Comparison of ENCODE assay signal across 10 cellular contexts in the genomic region with DNA sequence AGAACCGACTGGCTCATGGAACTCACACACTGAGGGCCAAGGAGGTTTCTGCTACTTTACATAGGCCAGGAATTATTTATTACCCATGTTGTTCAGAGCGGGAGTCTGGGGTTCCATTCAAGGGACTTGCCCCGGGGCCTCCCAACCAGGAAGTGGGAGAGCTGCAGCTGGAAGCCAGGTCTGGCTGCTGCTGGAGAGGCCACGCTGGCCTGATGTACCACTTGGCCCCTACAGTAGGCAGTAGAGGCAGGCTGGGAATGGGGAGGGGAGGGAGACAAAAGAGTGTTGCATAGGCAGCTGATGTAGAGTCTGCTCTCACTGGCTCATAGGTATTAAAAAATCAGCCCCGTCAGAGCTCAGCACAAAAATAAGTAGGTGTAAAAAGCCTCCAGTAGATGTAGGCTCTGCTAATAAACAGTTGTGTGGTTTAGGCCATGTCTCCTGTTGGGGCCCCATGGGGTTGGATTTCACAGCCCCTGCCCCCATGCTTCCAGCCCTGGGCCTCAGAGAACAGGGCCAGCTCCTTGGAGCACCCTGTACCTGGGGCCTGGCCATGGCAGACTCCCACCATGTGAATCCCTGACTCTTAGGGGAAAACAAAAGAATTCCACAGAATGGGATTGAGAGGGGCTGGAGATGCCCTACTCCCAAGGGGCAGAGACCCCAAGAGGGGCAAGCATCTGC. TPM values are rescaled to one million over a fixed set of nuclear protein-coding genes. Genes with fewer than 3 reads are reported as not detected.
DNase-seq lines count a peak whose midpoint lies in the region; ATAC-seq and TF ChIP-seq lines count a peak whose summit lies in the region.
"Had no signal": no experiment of that assay in that cellular context is flagged by ENCODE, and none has a peak within 500 bp of the region (broad histone marks: within the 10 kb centered on the region; RNA-seq: fewer than 3 reads in every experiment).

No MANE protein-coding gene starts in this region.

- no peaks in the 10 kb centered on the region for H3K36me3 ChIP-seq in osteoblast (ENCODE audit: insufficient read depth, low read length)
- H3K36me3 ChIP-seq: stomach had no signal

- no peaks in the 10 kb centered on the region for H3K9me3 ChIP-seq in osteoblast (ENCODE audit: low read depth, low read length)
- H3K9me3 ChIP-seq: stomach had no signal

- POLR2A ChIA-PET in T-cell (lab: Charles Lee), result interaction anchor here in 1 of 2 donors (0.5 kb wide), 1 partner anchor 20 kb away, joined by 3 read pairs; no protein-coding TSS in a partner anchor

- no peak overlapping the region for H3K4me2 ChIP-seq in osteoblast (ENCODE audit: insufficient read depth, low read length)

- CTCF ChIA-PET in T-cell (lab: Charles Lee), result no interaction called here

- H4K20me1 ChIP-seq in osteoblast (ENCODE audit: insufficient read depth, low read length), result no peaks in the 10 kb centered on the region

- H3K4me3 Mint-ChIP-seq in T-helper 1 cell treated with Interleukin-12 subunit alpha and Interleukin-12 subunit beta and Interleukin-4 antibody, amounts not matched to agents 30 μg/mL and 1 μg/mL, for 36 hours, result no peak overlapping the region
- H3K4me3 Mint-ChIP-seq in effector memory CD8-positive, alpha-beta T cell, result no peak overlapping the region
- H3K4me3 Mint-ChIP-seq in T-cell, result no peak overlapping the region

- H3K27me3 Mint-ChIP-seq in T-helper 1 cell treated with Interleukin-12 subunit alpha and Interleukin-12 subunit beta and Interleukin-4 antibody, amounts not matched to agents 30 μg/mL and 1 μg/mL, for 36 hours (ENCODE audit: low read depth), result no peaks in the 10 kb centered on the region
- no peaks in the 10 kb centered on the region for H3K27me3 Mint-ChIP-seq in effector memory CD8-positive, alpha-beta T cell
- H3K27me3 Mint-ChIP-seq in T-cell, result no peaks in the 10 kb centered on the region

- peaks cover 13% of the 10 kb centered on the region for H3K36me3 Mint-ChIP-seq in T-helper 1 cell treated with Interleukin-12 subunit alpha and Interleukin-12 subunit beta and Interleukin-4 antibody, amounts not matched to agents 30 μg/mL and 1 μg/mL, for 36 hours (ENCODE audit: low read depth)
- peaks cover 10% of the 10 kb centered on the region for H3K36me3 Mint-ChIP-seq in effector memory CD8-positive, alpha-beta T cell (ENCODE audit: insufficient read depth)
- peaks cover 5% of the 10 kb centered on the region for H3K36me3 Mint-ChIP-seq in T-cell

- TF ChIP-seq CTCF in osteoblast (IDR thresholded peaks at IDR 0.05; ENCODE audit: extremely low read depth, low read depth, low read length), result no peak

- no peaks in the 10 kb centered on the region for H3K79me2 ChIP-seq in osteoblast (ENCODE audit: insufficient read depth, low read length)

- in situ Hi-C loops in KBM-7 (cut with MboI; ENCODE audit: low pct_unique_long_range_greater_than_20kb, low sequenced_read_pairs), result no loop called here

- H2AFZ ChIP-seq in osteoblast (ENCODE audit: low read length), result no peak overlapping the region

- no peak overlapping the region for H3K27ac ChIP-seq in osteoblast (ENCODE audit: low read depth, low read length)
- H3K27ac ChIP-seq: stomach had no signal

- ATAC-seq in effector memory CD8-positive, alpha-beta T cell (replicated peaks), result no peak
- no peak for ATAC-seq in T-cell (replicated peaks in 1 of 4)

- DNase-seq in T-helper 1 cell, result no peak
- DNase-seq in KBM-7, result peak; percentile 18
- DNase-seq in effector memory CD8-positive, alpha-beta T cell, result no peak
- DNase-seq in osteoblast (ENCODE audit: insufficient read length, low spot score, missing footprints), result peak; percentile 80
- DNase-seq in T-cell, result no peak
- no peak for DNase-seq in SIG-M5 (lab: John Stamatoyannopoulos, UW)
- DNase-seq in COR-L47 (lab: John Stamatoyannopoulos, UW), result no peak
- DNase-seq: activated gamma-delta T cell had no signal

- no peak overlapping the region for H3K4me3 ChIP-seq in osteoblast (ENCODE audit: insufficient read depth, low read length)
- H3K4me3 ChIP-seq: stomach had no signal

- peaks cover 12% of the 10 kb centered on the region for H3K4me1 Mint-ChIP-seq in T-helper 1 cell treated with Interleukin-12 subunit alpha and Interleukin-12 subunit beta and Interleukin-4 antibody, amounts not matched to agents 30 μg/mL and 1 μg/mL, for 36 hours (ENCODE audit: low read depth)
- peaks cover 5 to 8% of the 10 kb centered on the region in 2 donors for H3K4me1 Mint-ChIP-seq in effector memory CD8-positive, alpha-beta T cell (ENCODE audit: low read depth in 2 of 2)
- H3K4me1 Mint-ChIP-seq in T-cell, result peaks cover 0 to 4% (median 0%) of the 10 kb centered on the region in 3 donors

- no peaks in the 10 kb centered on the region for H3K4me1 ChIP-seq in osteoblast (ENCODE audit: insufficient read depth, low read length)

- H3K9me3 Mint-ChIP-seq in T-helper 1 cell treated with Interleukin-12 subunit alpha and Interleukin-12 subunit beta and Interleukin-4 antibody, amounts not matched to agents 30 μg/mL and 1 μg/mL, for 36 hours, result no peaks in the 10 kb centered on the region
- no peaks in the 10 kb centered on the region for H3K9me3 Mint-ChIP-seq in effector memory CD8-positive, alpha-beta T cell
- H3K9me3 Mint-ChIP-seq in T-cell, result no peaks in the 10 kb centered on the region

- peak overlapping the region; percentile 72 for H3K27ac Mint-ChIP-seq in T-helper 1 cell treated with Interleukin-12 subunit alpha and Interleukin-12 subunit beta and Interleukin-4 antibody, amounts not matched to agents 30 μg/mL and 1 μg/mL, for 36 hours
- peak overlapping the region; percentile 47 to 68 for H3K27ac Mint-ChIP-seq in effector memory CD8-positive, alpha-beta T cell
- no peak overlapping the region for H3K27ac Mint-ChIP-seq in T-cell

- H3K27me3 ChIP-seq in osteoblast (ENCODE audit: insufficient read depth, low read length), result no peaks in the 10 kb centered on the region
- H3K27me3 ChIP-seq: stomach had no signal

RNA-seq across cellular contexts. Expression of a gene that starts 11.7 kb away (rescaled TPM):
- 8.3 and 11.2 TPM in 2 replicates for total RNA-seq in osteoblast
- 10 to 100 TPM in 4 of 5 donors, 1 to 10 TPM in 1; 8.9 to 21.5 (median 19.8) TPM for total RNA-seq in T-cell

Comparison
In these comparisons a context has a peak if more than half of its experiments do, and no peak if none do; other contexts are left out.
1. H3K27ac Mint-ChIP-seq: peak in T-helper 1 cell treated with Interleukin-12 subunit alpha and Interleukin-12 subunit beta and Interleukin-4 antibody, amounts not matched to agents 30 μg/mL and 1 μg/mL, for 36 hours (single experiment) and effector memory CD8-positive, alpha-beta T cell (2 of 2); none in T-cell (0 of 2).
2. DNase-seq: peak in KBM-7 (single experiment) and osteoblast (single experiment); none in T-helper 1 cell (0 of 5), effector memory CD8-positive, alpha-beta T cell (0 of 3), T-cell (0 of 34), SIG-M5 (single experiment) and COR-L47 (single experiment).